8 cellular contexts compared by ENCODE assay signal in the genomic region with DNA sequence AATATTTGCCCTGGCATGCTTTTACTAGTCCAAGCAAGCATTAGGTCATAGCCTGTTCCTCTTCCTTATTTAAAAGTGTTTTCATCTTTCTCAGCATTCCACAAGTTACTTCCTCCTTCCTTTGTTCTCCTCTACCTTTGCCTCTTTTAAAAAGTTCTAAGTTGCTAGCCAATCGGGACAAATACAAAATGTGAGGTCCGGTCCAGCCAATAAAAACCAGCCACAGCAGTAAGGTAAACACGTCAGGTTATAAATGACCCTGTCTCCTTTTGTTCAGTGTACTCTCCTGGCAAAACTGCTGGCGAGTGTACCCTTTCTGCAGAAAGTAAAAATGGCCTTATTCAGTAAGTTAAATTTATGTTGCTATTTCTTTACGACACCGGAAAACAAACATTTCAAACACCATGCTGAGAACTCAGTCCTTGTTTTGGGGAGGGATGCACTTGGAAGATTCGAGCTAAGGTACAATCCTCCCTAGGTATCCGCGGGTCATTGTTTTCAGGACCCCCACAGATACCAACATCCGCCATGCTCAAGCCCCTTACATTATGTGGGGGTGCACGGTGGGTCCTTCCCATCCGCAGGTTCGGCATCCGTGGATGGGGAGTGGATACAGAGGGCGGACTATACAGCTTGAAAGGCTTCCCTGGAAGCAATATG. TPM values are rescaled to one million over a fixed set of nuclear protein-coding genes. Genes with fewer than 3 reads are reported as not detected.
DNase-seq lines count a peak whose midpoint lies in the region; ATAC-seq and TF ChIP-seq lines count a peak whose summit lies in the region.
"Not testable (repeated sequence)": the region's sequence is repeated elsewhere in the genome, so short reads cannot be mapped to it uniquely, and the experiment has no call there.

No MANE protein-coding gene starts in this region.

- H3K27me3 Mint-ChIP-seq in activated naive CD8-positive, alpha-beta T cell treated with anti-CD3 and anti-CD28 coated beads, Interleukin-2, amount 10 ng/mL, durations not matched to agents 7 days and 5 days; endothelial cell (ENCODE audit: unreplicated experiment); immature natural killer cell (ENCODE audit: low read depth in 3 of 3); nephron progenitor cell (ENCODE audit: low read depth, poor library complexity); stimulated activated naive CD8-positive, alpha-beta T cell treated with anti-CD3 and anti-CD28 coated beads, Interleukin-15, amount 100 ng/mL, for 72 hours: not testable (repeated sequence)

- peak overlapping the region; percentile 97 for H3K9ac ChIP-seq in HUES64 (ENCODE audit: low read depth, low read length)
- not testable (repeated sequence) for H3K9ac ChIP-seq in SK-N-MC (ENCODE audit: insufficient read length)

- not testable (repeated sequence) for ATAC-seq in activated naive CD8-positive, alpha-beta T cell treated with anti-CD3 and anti-CD28 coated beads, Interleukin-2, amount 10 ng/mL, durations not matched to agents 7 days and 5 days (ENCODE audit: low read depth); stimulated activated naive CD8-positive, alpha-beta T cell treated with anti-CD3 and anti-CD28 coated beads, Interleukin-15, amount 100 ng/mL, for 72 hours

- not testable (repeated sequence) for H3K9me3 Mint-ChIP-seq in activated naive CD8-positive, alpha-beta T cell treated with anti-CD3 and anti-CD28 coated beads, Interleukin-2, amount 10 ng/mL, durations not matched to agents 7 days and 5 days; endothelial cell (ENCODE audit: unreplicated experiment); immature natural killer cell
- H3K9me3 Mint-ChIP-seq in nephron progenitor cell = peaks cover 21% of the 10 kb centered on the region
- H3K9me3 Mint-ChIP-seq in stimulated activated naive CD8-positive, alpha-beta T cell treated with anti-CD3 and anti-CD28 coated beads, Interleukin-15, amount 100 ng/mL, for 72 hours = peaks cover 6 to 13% of the 10 kb centered on the region in 2 donors

- not testable (repeated sequence) for H3K9me3 ChIP-seq in BE2C; HUES64 (ENCODE audit: insufficient read depth, low read depth, low read length); SK-N-MC (ENCODE audit: low read depth, low read length)

- POLR2A ChIA-PET in activated naive CD8-positive, alpha-beta T cell treated with anti-CD3 and anti-CD28 coated beads, Interleukin-2, amount 10 ng/mL, durations not matched to agents 7 days and 5 days (lab: Charles Lee) = interaction anchor here (1.5 kb wide), 1 partner anchor 253 kb away, joined by 4 read pairs; no protein-coding TSS in a partner anchor

- H3K27ac ChIP-seq in HUES64 (ENCODE audit: low read depth, low read length) (peak overlapping the region; percentile 69), SK-N-MC (peak overlapping the region; percentile 61; the same call in 1 of the 2 replicates)

- whole genome bisulfite sequencing in HUES64 = 60% methylated on average over 15 of the region's 15 CpGs

- not testable (repeated sequence) for DNase-seq in BE2C; SK-N-MC (ENCODE audit: low read depth, low spot score); activated naive CD8-positive, alpha-beta T cell treated with anti-CD3 and anti-CD28 coated beads, Interleukin-2, amount 10 ng/mL, durations not matched to agents 7 days and 5 days; endothelial cell (ENCODE audit: low spot score); immature natural killer cell; nephron progenitor cell; stimulated activated naive CD8-positive, alpha-beta T cell treated with anti-CD3 and anti-CD28 coated beads, Interleukin-15, amount 100 ng/mL, for 72 hours

- H3K27me3 ChIP-seq in BE2C; HUES64 (ENCODE audit: insufficient read depth, low read length): not testable (repeated sequence)

- peak overlapping the region; percentile 96 for H3K4me3 Mint-ChIP-seq in activated naive CD8-positive, alpha-beta T cell treated with anti-CD3 and anti-CD28 coated beads, Interleukin-2, amount 10 ng/mL, durations not matched to agents 7 days and 5 days
- H3K4me3 Mint-ChIP-seq in endothelial cell (ENCODE audit: unreplicated experiment) (peak overlapping the region; percentile 99), immature natural killer cell (peak overlapping the region; percentile 96 to 100 (median 98)), nephron progenitor cell (peak overlapping the region; percentile 99)
- peak overlapping the region; percentile 95 to 99 for H3K4me3 Mint-ChIP-seq in stimulated activated naive CD8-positive, alpha-beta T cell treated with anti-CD3 and anti-CD28 coated beads, Interleukin-15, amount 100 ng/mL, for 72 hours

- TF ChIP-seq CTCF in BE2C (IDR thresholded peaks at IDR 0.05; ENCODE audit: low read depth, low read length); endothelial cell (IDR thresholded peaks at IDR 0.05; ENCODE audit: unreplicated experiment); nephron progenitor cell (IDR thresholded peaks at IDR 0.05): not testable (repeated sequence)

- H3K36me3 ChIP-seq in BE2C (peaks cover 19% of the 10 kb centered on the region), HUES64 (ENCODE audit: insufficient read depth, low read length) (peaks cover 22% of the 10 kb centered on the region), SK-N-MC (ENCODE audit: insufficient read depth, low read length) (peaks cover 17% of the 10 kb centered on the region)

- H3K27ac Mint-ChIP-seq in activated naive CD8-positive, alpha-beta T cell treated with anti-CD3 and anti-CD28 coated beads, Interleukin-2, amount 10 ng/mL, durations not matched to agents 7 days and 5 days = peak overlapping the region; percentile 96
- H3K27ac Mint-ChIP-seq in endothelial cell (ENCODE audit: unreplicated experiment) (peak overlapping the region; percentile 94), immature natural killer cell (peak overlapping the region; percentile 58 to 98 (median 86)), nephron progenitor cell (peak overlapping the region; percentile 55)
- peak overlapping the region in 1 of 2 donors; percentile 24 for H3K27ac Mint-ChIP-seq in stimulated activated naive CD8-positive, alpha-beta T cell treated with anti-CD3 and anti-CD28 coated beads, Interleukin-15, amount 100 ng/mL, for 72 hours

- H3K4me1 ChIP-seq in BE2C = not testable (repeated sequence)
- H3K4me1 ChIP-seq in HUES64 (ENCODE audit: insufficient read depth, low read length) = peaks cover 25% of the 10 kb centered on the region

- peaks cover 14% of the 10 kb centered on the region for H3K4me1 Mint-ChIP-seq in activated naive CD8-positive, alpha-beta T cell treated with anti-CD3 and anti-CD28 coated beads, Interleukin-2, amount 10 ng/mL, durations not matched to agents 7 days and 5 days
- H3K4me1 Mint-ChIP-seq in endothelial cell (ENCODE audit: unreplicated experiment) (peaks cover 25% of the 10 kb centered on the region), immature natural killer cell (peaks cover 28 to 39% of the 10 kb centered on the region in 2 donors), nephron progenitor cell (peaks cover 45% of the 10 kb centered on the region)
- peaks cover 32% of the 10 kb centered on the region for H3K4me1 Mint-ChIP-seq in stimulated activated naive CD8-positive, alpha-beta T cell treated with anti-CD3 and anti-CD28 coated beads, Interleukin-15, amount 100 ng/mL, for 72 hours

- H3K36me3 Mint-ChIP-seq in activated naive CD8-positive, alpha-beta T cell treated with anti-CD3 and anti-CD28 coated beads, Interleukin-2, amount 10 ng/mL, durations not matched to agents 7 days and 5 days; immature natural killer cell: not testable (repeated sequence)
- peaks cover 13% of the 10 kb centered on the region for H3K36me3 Mint-ChIP-seq in endothelial cell (ENCODE audit: low read depth, unreplicated experiment)
- peaks cover 31% of the 10 kb centered on the region for H3K36me3 Mint-ChIP-seq in nephron progenitor cell (ENCODE audit: low read depth)

- peak overlapping the region; percentile 78 for H3K4me3 ChIP-seq in BE2C (ENCODE audit: low read depth, low read length)
- H3K4me3 ChIP-seq in HUES64 (ENCODE audit: low read length) = peak overlapping the region; percentile 74
- H3K4me3 ChIP-seq in SK-N-MC = peak overlapping the region; percentile 97

RNA-seq across cellular contexts. Expression of gene PHAX, which starts 0.6 kb away (rescaled TPM):
- polyA plus RNA-seq in BE2C (2012; ENCODE audit: insufficient read depth, insufficient read length, low read depth) = 136 TPM
- polyA plus RNA-seq in HUES64 (2013, experiment 1 of 2) = 62.5 TPM
- 55.3 TPM for polyA plus RNA-seq in HUES64 (2013, experiment 2 of 2)
- total RNA-seq in activated naive CD8-positive, alpha-beta T cell treated with anti-CD3 and anti-CD28 coated beads, Interleukin-2, amount 10 ng/mL, durations not matched to agents 7 days and 5 days = 10 to 100 TPM; 38.8 to 39.9 TPM
- total RNA-seq in endothelial cell (ENCODE audit: unreplicated experiment) = 33.4 TPM
- polyA plus RNA-seq in immature natural killer cell = 100 to 1,000 TPM in 1 of 3 donors, 10 to 100 TPM in 2; 49.3 to 109 (median 70.5) TPM

RNA-seq across cellular contexts. Expression of gene ALDH7A1, which starts 5.1 kb away (rescaled TPM):
- polyA plus RNA-seq in BE2C (2012; ENCODE audit: insufficient read depth, insufficient read length, low read depth) = 76.0 TPM
- polyA plus RNA-seq in HUES64 (2013, experiment 1 of 2) = 107 TPM
- polyA plus RNA-seq in HUES64 (2013, experiment 2 of 2) = 123 TPM
- total RNA-seq in activated naive CD8-positive, alpha-beta T cell treated with anti-CD3 and anti-CD28 coated beads, Interleukin-2, amount 10 ng/mL, durations not matched to agents 7 days and 5 days = 1 to 10 TPM; 3.2 to 4.2 TPM
- total RNA-seq in endothelial cell (ENCODE audit: unreplicated experiment) = 76.6 TPM
- polyA plus RNA-seq in immature natural killer cell = 1 to 10 TPM in 2 of 3 donors, not detected in 1; 1.3 to 1.4 TPM

Comparison
In these comparisons a context has a peak if more than half of its experiments do, and no peak if none do; other contexts are left out.
1. RNA of gene ALDH7A1, which starts 5.1 kb away (total RNA-seq): 76.6 TPM in endothelial cell (single experiment); 3.2 to 4.2 TPM in activated naive CD8-positive, alpha-beta T cell treated with anti-CD3 and anti-CD28 coated beads, Interleukin-2, amount 10 ng/mL, durations not matched to agents 7 days and 5 days; every median in the first group is over 10 times any median in the second.
2. Peak in every context shown above with its lines, with median percentiles within 50 percentile points of each other: H3K4me3 ChIP-seq and H3K4me3 Mint-ChIP-seq.